Comparison of ENCODE assay signal across 8 cellular contexts in genomic region chr5:177336112-177336511, GRCh38. TPM values are rescaled to one million over a fixed set of nuclear protein-coding genes. Genes with fewer than 3 reads are reported as not detected.
DNase-seq lines count a peak whose midpoint lies in the region; ATAC-seq and TF ChIP-seq lines count a peak whose summit lies in the region.

No MANE protein-coding gene starts in this region.

- H3K4me3 ChIP-seq in Panc1 (ENCODE audit: low read depth in 2 of 2, low read length in 2 of 2) (no peak overlapping the region), fibroblast of villous mesenchyme (ENCODE audit: low read depth, low read length) (no peak overlapping the region), esophagus squamous epithelium (no peak overlapping the region)

- peak; percentile 40 for DNase-seq in stimulated activated CD4-positive, alpha-beta T cell treated with anti-CD3 and anti-CD28 coated beads, Interleukin-1b, Interleukin-23, amount 100 ng/mL, for 48 hours
- DNase-seq in stimulated activated CD4-positive, alpha-beta T cell treated with anti-CD3 and anti-CD28 coated beads, Interleukin-4, amount 100 ng/mL, for 4 hours, result no peak
- DNase-seq in Panc1 (ENCODE audit: low read depth, low spot score), result no peak
- no peak for DNase-seq in fibroblast of villous mesenchyme (ENCODE audit: low read depth)
- no peak for DNase-seq in esophagus squamous epithelium (lab: John Stamatoyannopoulos, UW)
- no peak for DNase-seq in GM20000 (ENCODE audit: low spot score)
- no peak for DNase-seq in GM13976 (ENCODE audit: low spot score)

- intact Hi-C loops in Panc1 (cut with micrococcal nuclease; ENCODE audit: unreplicated experiment) (no loop called here), esophagus squamous epithelium (cut with DNase I) (no loop called here)

- no TSS peak for BruUV-seq in Panc1 (replicated peaks; lab: Mats Ljungman, UMichigan)

- ATAC-seq in Panc1 (peak; percentile 85), HG03280 (IDR thresholded peaks at IDR 0.05; ENCODE audit: unreplicated experiment) (no peak)

- H3K9me3 ChIP-seq in Panc1 (ENCODE audit: control insufficient read depth, insufficient read depth, low read depth, low read length) (no peaks in the 10 kb centered on the region), esophagus squamous epithelium (no peaks in the 10 kb centered on the region)

- CTCF ChIA-PET in Panc1 (lab: Charles Lee), result interaction anchor here (0.6 to 1.0 kb wide), 2 partner anchors 26 to 249 kb away, joined by 3 to 4 read pairs; partner anchors contain the start of gene FGFR4

- POLR2A ChIA-PET in Panc1 (lab: Charles Lee), result interaction anchor here (1.0 kb wide), 1 partner anchor 47 kb away, joined by 3 read pairs; no protein-coding TSS in a partner anchor

- 64 to 72% methylated on average over 12 of the region's 12 CpGs for WGBS in esophagus squamous epithelium, 2 donors

- H3K36me3 ChIP-seq in Panc1 (ENCODE audit: control insufficient read depth, insufficient read depth, low read length), result peaks cover 10% of the 10 kb centered on the region
- H3K36me3 ChIP-seq in esophagus squamous epithelium, result peaks cover 47 to 99% (median 71%) of the 10 kb centered on the region in 3 donors

- H3K4me1 ChIP-seq in Panc1 (ENCODE audit: control insufficient read depth, insufficient read depth, low read length), result no peaks in the 10 kb centered on the region
- H3K4me1 ChIP-seq in esophagus squamous epithelium, result peaks cover 0 to 20% (median 0%) of the 10 kb centered on the region in 3 donors

- TF ChIP-seq POLR2A in esophagus squamous epithelium (IDR thresholded peaks at IDR 0.05), result no peak

- no peak; the same call in 1 of the 2 replicates for TF ChIP-seq CTCF in Panc1 (IDR thresholded peaks at IDR 0.05)
- TF ChIP-seq CTCF in fibroblast of villous mesenchyme (IDR thresholded peaks at IDR 0.05; ENCODE audit: insufficient read depth, low read depth, low read length), result peak; percentile 38
- peak in 3 of 6 experiments; percentile 6 to 39 (median 11) for TF ChIP-seq CTCF in esophagus squamous epithelium (IDR thresholded peaks at IDR 0.05)
- no peak for TF ChIP-seq CTCF in GM20000 (IDR thresholded peaks at IDR 0.05; ENCODE audit: extremely low read depth, missing control alignments)
- no peak for TF ChIP-seq CTCF in GM13976 (IDR thresholded peaks at IDR 0.05; ENCODE audit: borderline replicate concordance, control extremely low read depth, extremely low read depth, insufficient read depth, missing control alignments)

- H3K27ac ChIP-seq in Panc1 (ENCODE audit: low read length) (no peak overlapping the region), esophagus squamous epithelium (no peak overlapping the region)

- H3K27me3 ChIP-seq in Panc1 (ENCODE audit: control insufficient read depth, insufficient read depth, low read length) (no peaks in the 10 kb centered on the region), esophagus squamous epithelium (no peaks in the 10 kb centered on the region)

- in situ Hi-C loops in Panc1 (cut with HindIII; ENCODE audit: low pct_unique_long_range_greater_than_20kb, low sequenced_read_pairs), result no loop called here
- in situ Hi-C loops in GM13976 (cut with MboI; ENCODE audit: low sequenced_read_pairs, unreplicated experiment), result no loop called here

RNA-seq across cellular contexts. Expression of gene LMAN2, which starts 15.4 kb away (rescaled TPM):
- total RNA-seq in Panc1 (2021; ENCODE audit: unreplicated experiment) (140 TPM), fibroblast of villous mesenchyme (284 and 355 TPM in 2 replicates), esophagus squamous epithelium (100 to 1,000 TPM; 225 to 384 (median 257) TPM)
- polyA plus RNA-seq in Panc1 (2012; ENCODE audit: insufficient read length), result 275 TPM

RNA-seq across cellular contexts. Expression of gene RGS14, which starts 21.6 kb away (rescaled TPM):
- total RNA-seq in Panc1 (2021; ENCODE audit: unreplicated experiment) (13.5 TPM), fibroblast of villous mesenchyme (3.5 TPM in 2 replicates), esophagus squamous epithelium (10 to 100 TPM; 32.7 to 37.8 (median 34.8) TPM)
- 19.1 TPM for polyA plus RNA-seq in Panc1 (2012; ENCODE audit: insufficient read length)

RNA-seq across cellular contexts. Expression of gene MXD3, which starts 24.4 kb away (rescaled TPM):
- total RNA-seq in Panc1 (2021; ENCODE audit: unreplicated experiment), result 12.0 TPM
- 8.1 TPM for polyA plus RNA-seq in Panc1 (2012; ENCODE audit: insufficient read length)
- 7.7 and 9.1 TPM in 2 replicates for total RNA-seq in fibroblast of villous mesenchyme
- 10 to 100 TPM in 2 of 4 donors, 1 to 10 TPM in 2; 7.4 to 15.3 (median 9.5) TPM for total RNA-seq in esophagus squamous epithelium

RNA-seq across cellular contexts. Expression of gene PRELID1, which starts 32.5 kb away (rescaled TPM):
- total RNA-seq in Panc1 (2021; ENCODE audit: unreplicated experiment) (275 TPM), fibroblast of villous mesenchyme (122 TPM in 2 replicates), esophagus squamous epithelium (100 to 1,000 TPM in 2 of 4 donors, 10 to 100 TPM in 2; 88.7 to 184 (median 108) TPM)
- 354 TPM for polyA plus RNA-seq in Panc1 (2012; ENCODE audit: insufficient read length)

RNA-seq across cellular contexts. Expression of gene RAB24, which starts 32.6 kb away (rescaled TPM):
- total RNA-seq in Panc1 (2021; ENCODE audit: unreplicated experiment) (37.2 TPM), fibroblast of villous mesenchyme (14.2 and 18.0 TPM in 2 replicates), esophagus squamous epithelium (10 to 100 TPM; 24.0 to 74.4 (median 49.8) TPM)
- polyA plus RNA-seq in Panc1 (2012; ENCODE audit: insufficient read length), result 76.4 TPM
